Comparison of ENCODE assay signal across 8 cellular contexts in genomic region chr1:94542088-94542671, GRCh38. TPM values are rescaled to one million over a fixed set of nuclear protein-coding genes. Genes with fewer than 3 reads are reported as not detected.
A peak's percentile ranks its signal among the peaks of the same experiment; 100 is the strongest.
DNase-seq lines count a peak whose midpoint lies in the region; ATAC-seq and TF ChIP-seq lines count a peak whose summit lies in the region.

No MANE protein-coding gene starts in this region.

- peaks cover 21% of the 10 kb centered on the region for H3K4me1 Mint-ChIP-seq in stimulated activated naive CD8-positive, alpha-beta T cell treated with anti-CD3 and anti-CD28 coated beads, Interleukin-15, amount 100 ng/mL, for 72 hours

- in situ Hi-C loops in brain microvascular endothelial cell (cut with HindIII; ENCODE audit: low pct_ligation_motif_present, low sequenced_read_pairs) (loop anchor here (25.0 kb wide), 1 partner anchor 245 kb away; no protein-coding TSS in a partner anchor), ACHN (cut with HindIII; ENCODE audit: low pct_ligation_motif_present, low pct_unique_long_range_greater_than_20kb, low sequenced_read_pairs) (loop anchor here (25.0 kb wide), 1 partner anchor 245 kb away; no protein-coding TSS in a partner anchor)

- peak overlapping the region; percentile 79 to 82 for H3K27ac Mint-ChIP-seq in stimulated activated naive CD8-positive, alpha-beta T cell treated with anti-CD3 and anti-CD28 coated beads, Interleukin-15, amount 100 ng/mL, for 72 hours

- peak; percentile 58 for DNase-seq in activated CD8-positive, alpha-beta memory T cell treated with anti-CD3 and anti-CD28 coated beads for 24 hours
- no peak for DNase-seq in activated CD8-positive, alpha-beta memory T cell treated with anti-CD3 and anti-CD28 coated beads, Interleukin-2, amount 50 U/mL, for 4 hours
- DNase-seq in brain microvascular endothelial cell (peak; percentile 45), left colon (peak; percentile 45 to 46), ACHN (no peak), cerebellar cortex (ENCODE audit: low spot score) (no peak)
- DNase-seq in stimulated activated naive CD8-positive, alpha-beta T cell treated with anti-CD3 and anti-CD28 coated beads, Interleukin-15, amount 100 ng/mL, for 72 hours = no peak

- H3K27me3 ChIP-seq in brain microvascular endothelial cell (replicated peaks) = no peaks in the 10 kb centered on the region

- intact Hi-C loops in left colon (cut with DNase I, micrococcal nuclease) = no loop called here

- H3K4me3 ChIP-seq in brain microvascular endothelial cell (ENCODE audit: low read depth, low read length) = peak overlapping the region; percentile 78

- TF ChIP-seq CTCF in brain microvascular endothelial cell (IDR thresholded peaks at IDR 0.05; ENCODE audit: low read depth, low read length, missing control alignments) = no peak

- H3K4me3 Mint-ChIP-seq in stimulated activated naive CD8-positive, alpha-beta T cell treated with anti-CD3 and anti-CD28 coated beads, Interleukin-15, amount 100 ng/mL, for 72 hours = peak overlapping the region; percentile 88 to 93

- ATAC-seq in HG03460 (IDR thresholded peaks at IDR 0.05; ENCODE audit: unreplicated experiment) (peak; percentile 20), left colon (peak; percentile 27)
- ATAC-seq in stimulated activated naive CD8-positive, alpha-beta T cell treated with anti-CD3 and anti-CD28 coated beads, Interleukin-15, amount 100 ng/mL, for 72 hours = peak; percentile 48

- peak overlapping the region; percentile 75 for H3K27ac ChIP-seq in brain microvascular endothelial cell

- peaks cover 94% of the 10 kb centered on the region for H3K27me3 Mint-ChIP-seq in stimulated activated naive CD8-positive, alpha-beta T cell treated with anti-CD3 and anti-CD28 coated beads, Interleukin-15, amount 100 ng/mL, for 72 hours

- no peaks in the 10 kb centered on the region for H3K9me3 Mint-ChIP-seq in stimulated activated naive CD8-positive, alpha-beta T cell treated with anti-CD3 and anti-CD28 coated beads, Interleukin-15, amount 100 ng/mL, for 72 hours

- H3K36me3 ChIP-seq in brain microvascular endothelial cell (replicated peaks) = no peaks in the 10 kb centered on the region

RNA-seq across cellular contexts. Expression of gene F3, which starts 0.6 kb away (rescaled TPM):
- total RNA-seq in left colon = 10 to 100 TPM; 44.4 to 52.4 TPM

Comparison
In these comparisons a context has a peak if more than half of its experiments do, and no peak if none do; other contexts are left out.
1. DNase-seq: peak in activated CD8-positive, alpha-beta memory T cell treated with anti-CD3 and anti-CD28 coated beads for 24 hours (single experiment), brain microvascular endothelial cell (single experiment) and left colon (2 of 2); none in activated CD8-positive, alpha-beta memory T cell treated with anti-CD3 and anti-CD28 coated beads, Interleukin-2, amount 50 U/mL, for 4 hours (single experiment), stimulated activated naive CD8-positive, alpha-beta T cell treated with anti-CD3 and anti-CD28 coated beads, Interleukin-15, amount 100 ng/mL, for 72 hours (0 of 2), ACHN (single experiment) and cerebellar cortex (single experiment).
2. Peak in every context shown above with its lines, with median percentiles within 50 percentile points of each other: ATAC-seq.